Comparison of ENCODE assay signal across 1 cellular context in genomic region chr5:180093651-180094382, GRCh38.
TF ChIP-seq lines count a peak whose summit lies in the region.

No MANE protein-coding gene starts in this region.

TF ChIP-seq in K562, 482 proteins besides CTCF, POLR2A, EP300 and RAD21 (continued from another document and continues in another):
- TF ChIP-seq ZBTB2 (IDR thresholded peaks at IDR 0.05) = peak; percentile 28; the same call in 1 of the 2 replicates
- peak; percentile 43; the same call in 1 of the 2 replicates for TF ChIP-seq ZBTB43 (CRISPR knock-in tag; IDR thresholded peaks at IDR 0.05)
- TF ChIP-seq PTTG1 (tag; IDR thresholded peaks at IDR 0.05; ENCODE audit: low read depth) = peak; percentile 48; the same call in 1 of the 2 replicates
- peak; percentile 68 to 85 for TF ChIP-seq MAZ (CRISPR knock-in tag; conservative IDR thresholded peaks at IDR 0.05 in 1 of 2, IDR thresholded peaks at IDR 0.05 in 1 of 2)
- peak; percentile 66 for TF ChIP-seq CCNT2 (IDR thresholded peaks at IDR 0.05; ENCODE audit: borderline replicate concordance, extremely low read depth, insufficient read length, low read depth, low read length)
- peak; percentile 55 for TF ChIP-seq CREB1 (IDR thresholded peaks at IDR 0.05)
- TF ChIP-seq CREB1 (CRISPR knock-in tag; IDR thresholded peaks at IDR 0.05) = no peak
- TF ChIP-seq FOXK1 (CRISPR knock-in tag; IDR thresholded peaks at IDR 0.05; ENCODE audit: borderline replicate concordance) = 0 out of 2 replicates have a peak, but pooled peaks have one; percentile 81
- TF ChIP-seq HDAC1 (IDR thresholded peaks at IDR 0.05) = peak; percentile 24 to 97; a peak in 2 of 4 replicates
- TF ChIP-seq, protein P1, sequence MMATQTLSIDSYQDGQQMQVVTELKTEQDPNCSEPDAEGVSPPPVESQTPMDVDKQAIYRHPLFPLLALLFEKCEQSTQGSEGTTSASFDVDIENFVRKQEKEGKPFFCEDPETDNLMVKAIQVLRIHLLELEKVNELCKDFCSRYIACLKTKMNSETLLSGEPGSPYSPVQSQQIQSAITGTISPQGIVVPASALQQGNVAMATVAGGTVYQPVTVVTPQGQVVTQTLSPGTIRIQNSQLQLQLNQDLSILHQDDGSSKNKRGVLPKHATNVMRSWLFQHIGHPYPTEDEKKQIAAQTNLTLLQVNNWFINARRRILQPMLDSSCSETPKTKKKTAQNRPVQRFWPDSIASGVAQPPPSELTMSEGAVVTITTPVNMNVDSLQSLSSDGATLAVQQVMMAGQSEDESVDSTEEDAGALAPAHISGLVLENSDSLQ (IDR thresholded peaks at IDR 0.05) = peak; percentile 90
- no peak for TF ChIP-seq SAFB2 (IDR thresholded peaks at IDR 0.05; ENCODE audit: borderline replicate concordance, low read depth, low read length, severe bottlenecking)
- TF ChIP-seq SIRT6 (IDR thresholded peaks at IDR 0.05; ENCODE audit: low read depth, low read length) = no peak
- TF ChIP-seq ZNF668 (CRISPR knock-in tag; IDR thresholded peaks at IDR 0.05) = no peak
- peak; percentile 80; the same call in 1 of the 2 replicates for TF ChIP-seq TRIM28 (IDR thresholded peaks at IDR 0.05)
- peak; percentile 81; the same call in 1 of the 2 replicates for TF ChIP-seq DMBX1 (CRISPR knock-in tag; IDR thresholded peaks at IDR 0.05; ENCODE audit: borderline replicate concordance)
- TF ChIP-seq KLF16 (IDR thresholded peaks at IDR 0.05) = peak; percentile 97
- peak; percentile 96 for TF ChIP-seq ZNF766 (CRISPR knock-in tag; conservative IDR thresholded peaks at IDR 0.05)
- TF ChIP-seq ZBTB17 (CRISPR knock-in tag; IDR thresholded peaks at IDR 0.05) = peak; percentile 45; the same call in 1 of the 2 replicates
- TF ChIP-seq E2F8 (IDR thresholded peaks at IDR 0.05; ENCODE audit: low read depth, partially characterized antibody) = peak; percentile 57
- peak; percentile 42; the same call in 1 of the 2 replicates for TF ChIP-seq ZNF311 (CRISPR knock-in tag; IDR thresholded peaks at IDR 0.05)
- TF ChIP-seq POLR2AphosphoS5 (IDR thresholded peaks at IDR 0.05; ENCODE audit: control insufficient read depth, insufficient read depth, low read depth, low read length) = peak; percentile 91
- TF ChIP-seq TBL1XR1 (IDR thresholded peaks at IDR 0.05; ENCODE audit: low read length in 2 of 2) = peak; percentile 58 to 94; a peak in 2 of 4 replicates
- peak; percentile 96 for TF ChIP-seq TAL1 (IDR thresholded peaks at IDR 0.05)
- TF ChIP-seq ZNF76 (CRISPR knock-in tag; IDR thresholded peaks at IDR 0.05; ENCODE audit: borderline replicate concordance) = 0 out of 2 replicates have a peak, but pooled peaks have one; percentile 68
- TF ChIP-seq MYC (IDR thresholded peaks at IDR 0.05; ENCODE audit: low read depth, low read length) = peak; percentile 69; the same call in 1 of the 2 replicates
- TF ChIP-seq MYC (CRISPR knock-in tag; IDR thresholded peaks at IDR 0.05; ENCODE audit: borderline replicate concordance, low read depth) = no peak
- TF ChIP-seq ARID1B (IDR thresholded peaks at IDR 0.05) = peak; percentile 99
- 0 out of 2 replicates have a peak, but pooled peaks have one; percentile 57 for TF ChIP-seq CCAR2 (IDR thresholded peaks at IDR 0.05; ENCODE audit: low read depth, low read length)
- no peak for TF ChIP-seq CHD2 (IDR thresholded peaks at IDR 0.05; ENCODE audit: low read depth, low read length)
- no peak for TF ChIP-seq ZNF354B (CRISPR knock-in tag; IDR thresholded peaks at IDR 0.05)
- TF ChIP-seq TEAD4 (IDR thresholded peaks at IDR 0.05; ENCODE audit: low read length) = peak; percentile 96
- no peak for TF ChIP-seq TEAD4 (CRISPR knock-in tag; IDR thresholded peaks at IDR 0.05; ENCODE audit: borderline replicate concordance)
- no peak; the same call in 1 of the 2 replicates for TF ChIP-seq ZNF274 (IDR thresholded peaks at IDR 0.05; ENCODE audit: borderline replicate concordance, low read depth, low read length)
- peak; percentile 55; the same call in 1 of the 2 replicates for TF ChIP-seq KLF13 (tag; IDR thresholded peaks at IDR 0.05; ENCODE audit: borderline replicate concordance, low read depth)
- TF ChIP-seq ZNF592 (IDR thresholded peaks at IDR 0.05) = peak; percentile 65
- peak; percentile 68 to 76 for TF ChIP-seq FOXK2 (conservative IDR thresholded peaks at IDR 0.05 in 1 of 2, IDR thresholded peaks at IDR 0.05 in 1 of 2; ENCODE audit: low read depth in 2 of 2)
- TF ChIP-seq RBBP5 (IDR thresholded peaks at IDR 0.05; ENCODE audit: borderline replicate concordance, insufficient read depth, low read length, poor library complexity, severe bottlenecking) = peak; percentile 62
- TF ChIP-seq, protein P2, sequence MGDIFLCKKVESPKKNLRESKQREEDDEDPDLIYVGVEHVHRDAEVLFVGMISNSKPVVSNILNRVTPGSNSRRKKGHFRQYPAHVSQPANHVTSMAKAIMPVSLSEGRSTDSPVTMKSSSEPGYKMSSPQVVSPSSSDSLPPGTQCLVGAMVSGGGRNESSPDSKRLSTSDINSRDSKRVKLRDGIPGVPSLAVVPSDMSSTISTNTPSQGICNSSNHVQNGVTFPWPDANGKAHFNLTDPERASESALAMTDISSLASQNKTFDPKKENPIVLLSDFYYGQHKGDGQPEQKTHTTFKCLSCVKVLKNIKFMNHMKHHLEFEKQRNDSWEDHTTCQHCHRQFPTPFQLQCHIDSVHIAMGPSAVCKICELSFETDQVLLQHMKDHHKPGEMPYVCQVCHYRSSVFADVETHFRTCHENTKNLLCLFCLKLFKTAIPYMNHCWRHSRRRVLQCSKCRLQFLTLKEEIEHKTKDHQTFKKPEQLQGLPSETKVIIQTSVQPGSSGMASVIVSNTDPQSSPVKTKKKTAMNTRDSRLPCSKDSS (IDR thresholded peaks at IDR 0.05; ENCODE audit: low read depth, partially characterized antibody) = no peak
- TF ChIP-seq ATF4 (CRISPR knock-in tag; IDR thresholded peaks at IDR 0.05) = peak; percentile 54
- TF ChIP-seq ZNF561 (CRISPR knock-in tag; conservative IDR thresholded peaks at IDR 0.05) = no peak
- TF ChIP-seq ZNF764 (CRISPR knock-in tag; IDR thresholded peaks at IDR 0.05; ENCODE audit: low read depth) = no peak
- 0 out of 2 replicates have a peak, but pooled peaks have one; percentile 8 for TF ChIP-seq PBX2 (CRISPR knock-in tag; IDR thresholded peaks at IDR 0.05; ENCODE audit: low read depth)
- peak; percentile 94 for TF ChIP-seq PBX2 (tag; conservative IDR thresholded peaks at IDR 0.05; ENCODE audit: low read depth)
- TF ChIP-seq KHSRP (IDR thresholded peaks at IDR 0.05) = peak; percentile 69
- TF ChIP-seq ZNF23 (CRISPR knock-in tag; IDR thresholded peaks at IDR 0.05) = no peak
- TF ChIP-seq MEIS2 (IDR thresholded peaks at IDR 0.05; ENCODE audit: partially characterized antibody) = peak; percentile 96
- TF ChIP-seq HDAC8 (tag; IDR thresholded peaks at IDR 0.05) = peak; percentile 70
- TF ChIP-seq PRPF4 (IDR thresholded peaks at IDR 0.05; ENCODE audit: insufficient read depth, low read depth, low read length, poor library complexity, severe bottlenecking) = no peak
- TF ChIP-seq NFIC (IDR thresholded peaks at IDR 0.05) = peak; percentile 83
- TF ChIP-seq ETV5 (CRISPR knock-in tag; IDR thresholded peaks at IDR 0.05; ENCODE audit: low read depth) = peak; percentile 97
- TF ChIP-seq TARDBP (IDR thresholded peaks at IDR 0.05) = peak; percentile 93
